In the genomic region with DNA sequence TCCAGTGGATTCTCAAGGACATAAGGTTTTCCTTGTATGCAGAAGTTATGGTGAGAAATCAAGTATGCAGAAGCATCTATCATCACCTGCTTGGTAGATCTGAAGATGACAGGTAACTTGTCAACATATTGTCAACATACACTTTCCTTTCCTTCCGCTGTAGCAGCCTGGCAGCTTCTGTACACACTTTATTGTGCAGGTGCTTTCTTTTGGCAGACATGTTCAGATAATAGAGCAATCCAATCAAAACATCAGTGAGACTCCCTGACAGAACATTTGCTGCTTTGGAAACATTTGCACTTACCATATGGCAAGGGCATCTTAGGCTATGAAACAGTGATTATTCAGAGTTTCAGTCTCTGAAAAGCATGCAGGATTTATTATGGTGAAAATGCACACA, we compare ENCODE assay signal across 15 cellular contexts.
DNase-seq lines count a peak whose midpoint lies in the region; TF ChIP-seq lines count a peak whose summit lies in the region.
"Had no signal": no experiment of that assay in that cellular context is flagged by ENCODE, and none has a peak within 500 bp of the region (broad histone marks: within the 10 kb centered on the region; RNA-seq: fewer than 3 reads in every experiment).

No MANE protein-coding gene starts in this region.

- H3K4ac ChIP-seq in mesenchymal stem cell (ENCODE audit: low read depth in 1 of 2, low read length in 2 of 2) = no peak overlapping the region

- H2BK15ac ChIP-seq in mesenchymal stem cell (ENCODE audit: low read depth, poor library complexity, severe bottlenecking) = no peak overlapping the region

- WGBS in mesenchymal stem cell = 100% methylated on average over 1 of the region's 1 CpG

- peak overlapping the region; percentile 87 for H3K9ac ChIP-seq in mesenchymal stem cell (ENCODE audit: low read length)

- H2BK12ac ChIP-seq in mesenchymal stem cell (ENCODE audit: low read length in 2 of 2) = no peak overlapping the region

- H3K36me3 ChIP-seq in OCI-LY7 (ENCODE audit: insufficient read depth, low read length) (no peaks in the 10 kb centered on the region), mesenchymal stem cell (ENCODE audit: control insufficient read depth in 1 of 2, insufficient read depth in 2 of 2, low read depth in 1 of 2, low read length in 2 of 2) (no peaks in the 10 kb centered on the region)
- H3K36me3 ChIP-seq: adrenal gland, upper lobe of right lung had no signal

- H3K27me3 ChIP-seq in mesenchymal stem cell (ENCODE audit: control insufficient read depth in 1 of 2, insufficient read depth in 1 of 2, low read length in 2 of 2) = no peaks in the 10 kb centered on the region
- H3K27me3 ChIP-seq: adrenal gland, upper lobe of right lung had no signal

- no peak overlapping the region for H2BK120ac ChIP-seq in mesenchymal stem cell (ENCODE audit: low read depth, low read length)

- no peak overlapping the region for H3K18ac ChIP-seq in mesenchymal stem cell (ENCODE audit: low read depth in 1 of 2, low read length in 2 of 2)

- H4K91ac ChIP-seq in mesenchymal stem cell (ENCODE audit: low read length) = no peak overlapping the region

- no peak for TF ChIP-seq CTCF in OCI-LY7 (conservative IDR thresholded peaks at IDR 0.05; ENCODE audit: low read length)

- H3K79me1 ChIP-seq in mesenchymal stem cell (replicated peaks; ENCODE audit: low read length, poor library complexity, severe bottlenecking) = no peaks in the 10 kb centered on the region

- no peaks in the 10 kb centered on the region for H3K79me2 ChIP-seq in OCI-LY7 (ENCODE audit: insufficient read depth, low read depth, low read length)

- no peaks in the 10 kb centered on the region for H3K4me1 ChIP-seq in OCI-LY7 (ENCODE audit: insufficient read depth, low read length, poor library complexity, severe bottlenecking)
- no peaks in the 10 kb centered on the region for H3K4me1 ChIP-seq in mesenchymal stem cell (ENCODE audit: control insufficient read depth, insufficient read depth, low read depth, low read length)
- H3K4me1 ChIP-seq: adrenal gland, upper lobe of right lung had no signal

- H3K27ac ChIP-seq in OCI-LY7 (ENCODE audit: low read depth, low read length, poor library complexity, severe bottlenecking) (no peak overlapping the region), mesenchymal stem cell (ENCODE audit: low read length, poor library complexity, severe bottlenecking) (no peak overlapping the region)
- H3K27ac ChIP-seq: adrenal gland, upper lobe of right lung had no signal

- intact Hi-C loops in OCI-LY7 (cut with micrococcal nuclease; ENCODE audit: unreplicated experiment) = no loop called here

- H3K14ac ChIP-seq in mesenchymal stem cell (ENCODE audit: low read length in 2 of 2) = no peak overlapping the region

- H3K4me3 ChIP-seq in OCI-LY7 (ENCODE audit: low read depth, low read length, poor library complexity, severe bottlenecking) = no peak overlapping the region
- peak overlapping the region in 1 of 2 experiments; percentile 78 for H3K4me3 ChIP-seq in mesenchymal stem cell (ENCODE audit: insufficient read depth in 1 of 2, low read depth in 1 of 2, low read length in 2 of 2)

- H2BK5ac ChIP-seq in mesenchymal stem cell (ENCODE audit: low read depth, low read length, poor library complexity, severe bottlenecking) = no peak overlapping the region

- CTCF ChIA-PET in OCI-LY7 (lab: Charles Lee; ENCODE audit: unreplicated experiment) = no interaction called here

- H3K4me2 ChIP-seq in OCI-LY7 (ENCODE audit: low read length) (peak overlapping the region; percentile 31; the same call in 1 of the 2 replicates), mesenchymal stem cell (ENCODE audit: low read length, poor library complexity, severe bottlenecking) (no peak overlapping the region)

- BruUV-seq in OCI-LY7 (replicated peaks; lab: Mats Ljungman, UMichigan) = no TSS peak

- H2AFZ ChIP-seq in OCI-LY7 (ENCODE audit: low read length) (no peak overlapping the region), mesenchymal stem cell (ENCODE audit: low read depth, low read length) (no peak overlapping the region)

- no peak overlapping the region for H4K8ac ChIP-seq in mesenchymal stem cell (ENCODE audit: low read length)

- H3K23ac ChIP-seq in mesenchymal stem cell (ENCODE audit: low read length in 2 of 2) = no peak overlapping the region

- H4K20me1 ChIP-seq in OCI-LY7 (ENCODE audit: insufficient read depth, low read length) = no peaks in the 10 kb centered on the region

- H3K9me3 ChIP-seq in OCI-LY7 (ENCODE audit: low read length) (no peaks in the 10 kb centered on the region), mesenchymal stem cell (ENCODE audit: control insufficient read depth, low read length) (no peaks in the 10 kb centered on the region)
- H3K9me3 ChIP-seq: adrenal gland, upper lobe of right lung had no signal

- POLR2A ChIA-PET in OCI-LY7 (lab: Charles Lee) = no interaction called here

- no peaks in the 10 kb centered on the region for H3K9me2 ChIP-seq in OCI-LY7 (ENCODE audit: insufficient read depth, low read length)

- peak; percentile 6 for DNase-seq in NCI-H2107 treated with DMSO at 0.1 percent for 48 hours (lab: John Stamatoyannopoulos, UW; ENCODE audit: unreplicated experiment)
- DNase-seq in NCI-H2107 (lab: John Stamatoyannopoulos, UW) = no peak
- peak; percentile 95 for DNase-seq in NCI-H1694 (lab: John Stamatoyannopoulos, UW)
- no peak for DNase-seq in OCI-LY7 (ENCODE audit: low spot score)
- DNase-seq in mesenchymal stem cell = no peak
- no peak for DNase-seq in NCI-H2029 treated with DMSO at 0.1 percent for 48 hours (lab: John Stamatoyannopoulos, UW)
- DNase-seq in amniotic stem cell (lab: John Stamatoyannopoulos, UW) = no peak
- DNase-seq in COLO829 (ENCODE audit: low spot score) = no peak
- DNase-seq: 8988T; activated CD4-positive, alpha-beta T cell treated with anti-CD3 and anti-CD28 coated beads for 1 hour; adrenal gland; glutamatergic neuron; NCI-H146; stimulated activated naive B cell treated with anti-CD40 and anti-IgM and Interleukin-4, amounts not matched to agents 10 μg/mL and 1 μg/mL and 100 μg/mL, for 72 hours; upper lobe of right lung had no signal

- no peak overlapping the region for H2AK5ac ChIP-seq in mesenchymal stem cell (ENCODE audit: low read length, severe bottlenecking)

Comparison
In these comparisons a context has a peak if more than half of its experiments do, and no peak if none do; other contexts are left out.
1. DNase-seq: peak in NCI-H2107 treated with DMSO at 0.1 percent for 48 hours (single experiment) and NCI-H1694 (single experiment); none in NCI-H2107 (single experiment), OCI-LY7 (single experiment), mesenchymal stem cell (single experiment), NCI-H2029 treated with DMSO at 0.1 percent for 48 hours (single experiment), amniotic stem cell (single experiment) and COLO829 (single experiment).